In the genomic region with DNA sequence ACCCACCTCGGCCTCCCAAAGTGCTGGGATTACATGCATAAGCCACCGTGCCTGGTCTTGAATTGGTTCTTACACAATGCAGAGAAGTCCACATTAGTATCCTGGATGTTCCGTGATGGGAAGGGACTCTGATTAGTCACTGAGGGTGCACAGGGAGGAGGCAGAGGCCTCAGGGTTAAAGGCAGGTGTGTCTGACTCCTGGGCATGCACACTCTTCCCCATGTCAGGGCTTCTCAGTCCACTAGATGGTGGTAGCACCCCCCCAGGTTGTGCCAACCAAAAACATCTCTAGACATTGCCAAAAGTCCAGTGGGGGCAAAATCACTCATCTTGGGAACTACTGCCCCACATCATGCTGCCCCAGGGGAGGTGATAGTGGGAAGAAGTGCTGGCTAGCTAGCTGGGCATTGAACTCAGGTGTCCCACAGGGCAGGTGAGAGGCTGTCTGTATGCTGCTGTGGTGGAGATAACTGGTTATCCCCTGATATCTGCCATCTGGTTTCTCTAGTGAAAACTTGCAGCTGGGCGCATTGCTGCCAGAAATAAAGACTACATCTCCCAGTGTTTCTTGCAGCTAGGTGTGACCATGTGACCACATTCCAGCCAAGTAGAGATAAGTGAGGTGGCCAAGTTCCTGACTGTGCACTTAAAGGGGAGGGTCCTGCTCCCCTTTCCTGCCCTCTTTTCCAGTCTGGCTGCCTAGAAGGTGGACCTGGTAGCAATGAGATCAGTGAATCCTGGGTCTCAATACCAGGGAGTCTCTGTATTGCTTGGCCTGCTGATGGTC, we compare ENCODE assay signal across 19 cellular contexts. TPM values are rescaled to one million over a fixed set of nuclear protein-coding genes. Genes with fewer than 3 reads are reported as not detected.
DNase-seq lines count a peak whose midpoint lies in the region; ATAC-seq, FAIRE-seq and TF ChIP-seq lines count a peak whose summit lies in the region.
"Had no signal": no experiment of that assay in that cellular context is flagged by ENCODE, and none has a peak within 500 bp of the region (broad histone marks: within the 10 kb centered on the region; RNA-seq: fewer than 3 reads in every experiment).

No MANE protein-coding gene starts in this region.

- TF ChIP-seq CTCF in Loucy (conservative IDR thresholded peaks at IDR 0.05; ENCODE audit: low read length), result peak; percentile 56
- TF ChIP-seq CTCF in activated CD8-positive, alpha-beta T cell treated with anti-CD3 and anti-CD28 coated beads for 36 hours (IDR thresholded peaks at IDR 0.05), result peak; percentile 29
- TF ChIP-seq CTCF in keratinocyte (optimal IDR thresholded peaks at IDR 0.05 in 1 of 3, IDR thresholded peaks at IDR 0.05 in 1 of 3, conservative IDR thresholded peaks at IDR 0.05 in 1 of 3; ENCODE audit: extremely low read depth in 1 of 3, insufficient read depth in 2 of 3, low read length in 3 of 3), result peak; percentile 85 to 88 (median 88)
- TF ChIP-seq CTCF in heart right ventricle (IDR thresholded peaks at IDR 0.05), result peak in 1 of 9 donors; percentile 18

- no peaks in the 10 kb centered on the region for H3K9me2 ChIP-seq in Loucy (replicated peaks; ENCODE audit: low read depth, low read length)

- dilution Hi-C loops in keratinocyte (cut with MboI; ENCODE audit: extremely low pct_ligation_motif_present, low sequenced_read_pairs), result no loop called here

- H3K27ac Mint-ChIP-seq in activated CD8-positive, alpha-beta T cell treated with anti-CD3 and anti-CD28 coated beads for 36 hours, result no peak overlapping the region
- H3K27ac Mint-ChIP-seq: nephron; T-helper 2 cell treated with Interferon-gamma antibody and Interleukin-4, amounts not matched to agents 5 μg/mL and 100 μg/mL, for 36 hours had no signal

- POLR2A ChIA-PET in activated CD8-positive, alpha-beta T cell treated with anti-CD3 and anti-CD28 coated beads for 36 hours (lab: Charles Lee), result no interaction called here

- H3K9me3 ChIP-seq in Loucy (ENCODE audit: insufficient read depth, low read depth, low read length) (no peaks in the 10 kb centered on the region), keratinocyte (ENCODE audit: control insufficient read depth, low read depth, low read length) (no peaks in the 10 kb centered on the region), heart right ventricle (no peaks in the 10 kb centered on the region)
- H3K9me3 ChIP-seq: esophagus muscularis mucosa had no signal

- intact Hi-C loops in activated CD8-positive, alpha-beta T cell treated with anti-CD3 and anti-CD28 coated beads for 36 hours (cut with micrococcal nuclease), result no loop called here
- intact Hi-C loops in heart right ventricle (cut with DNase I), result no loop called here

- H3K4me2 ChIP-seq in Loucy (ENCODE audit: low read depth, low read length, poor library complexity, severe bottlenecking), result no peak overlapping the region
- H3K4me2 ChIP-seq in keratinocyte (ENCODE audit: control insufficient read depth, extremely low read depth, insufficient read depth, low read depth, low read length), result no peak overlapping the region

- H3K4me3 Mint-ChIP-seq in activated CD8-positive, alpha-beta T cell treated with anti-CD3 and anti-CD28 coated beads for 36 hours, result no peak overlapping the region
- H3K4me3 Mint-ChIP-seq: nephron; T-helper 2 cell treated with Interferon-gamma antibody and Interleukin-4, amounts not matched to agents 5 μg/mL and 100 μg/mL, for 36 hours had no signal

- H3K9ac ChIP-seq in Loucy (ENCODE audit: low read depth, low read length, poor library complexity, severe bottlenecking) (no peak overlapping the region), keratinocyte (ENCODE audit: control insufficient read depth, extremely low read depth, insufficient read depth, low read length) (no peak overlapping the region)

- H3K27me3 ChIP-seq in Loucy (ENCODE audit: insufficient read depth, low read length, poor library complexity, severe bottlenecking) (no peaks in the 10 kb centered on the region), keratinocyte (ENCODE audit: control insufficient read depth, extremely low read depth, insufficient read depth, low read length) (no peaks in the 10 kb centered on the region), heart right ventricle (peaks cover 0 to 6% (median 0%) of the 10 kb centered on the region in 7 donors)

- CTCF ChIA-PET in activated CD8-positive, alpha-beta T cell treated with anti-CD3 and anti-CD28 coated beads for 36 hours (lab: Charles Lee), result interaction anchor here (1.0 to 3.2 kb wide), 3 partner anchors 8 to 259 kb away, joined by 3 to 22 read pairs (median 3); no protein-coding TSS in a partner anchor

- no peaks in the 10 kb centered on the region for H4K20me1 ChIP-seq in Loucy (ENCODE audit: insufficient read depth, low read length, poor library complexity, severe bottlenecking)
- no peaks in the 10 kb centered on the region for H4K20me1 ChIP-seq in keratinocyte (ENCODE audit: control insufficient read depth, extremely low read depth, insufficient read depth, low read length)

- peak; percentile 29 for DNase-seq in DMS 273 (lab: John Stamatoyannopoulos, UW; ENCODE audit: unreplicated experiment)
- no peak for DNase-seq in DMS 273 treated with DMSO at 0.1 percent for 48 hours (lab: John Stamatoyannopoulos, UW)
- peak; percentile 16 for DNase-seq in activated CD8-positive, alpha-beta T cell treated with anti-CD3 and anti-CD28 coated beads for 36 hours
- DNase-seq in keratinocyte (ENCODE audit: low read depth, low spot score), result peak; percentile 94
- no peak for DNase-seq in NCI-H1092 treated with DMSO at 0.1 percent for 48 hours (lab: John Stamatoyannopoulos, UW)
- DNase-seq in heart right ventricle, result no peak
- DNase-seq: activated T-cell treated with anti-CD3 and anti-CD28 coated beads for 4 hours, aorta, EL, GOT3, kidney glomerular epithelial cell, NCI-H510A had no signal

- ATAC-seq in activated CD8-positive, alpha-beta T cell treated with anti-CD3 and anti-CD28 coated beads for 36 hours, result peak; percentile 39
- ATAC-seq in HG03378 (IDR thresholded peaks at IDR 0.05; ENCODE audit: unreplicated experiment) (no peak), heart right ventricle (no peak)

- H3K27ac ChIP-seq in keratinocyte (ENCODE audit: control insufficient read depth, insufficient read depth, low read length) (peak overlapping the region; percentile 10), heart right ventricle (no peak overlapping the region)
- H3K27ac ChIP-seq: 22Rv1, esophagus muscularis mucosa had no signal

- H3K79me2 ChIP-seq in Loucy (ENCODE audit: insufficient read depth, low read length), result no peaks in the 10 kb centered on the region
- H3K79me2 ChIP-seq in keratinocyte (ENCODE audit: control insufficient read depth, insufficient read depth, low read length), result peaks cover 2% of the 10 kb centered on the region

- H3K36me3 ChIP-seq in Loucy (ENCODE audit: insufficient read depth, low read length) (no peaks in the 10 kb centered on the region), keratinocyte (ENCODE audit: control insufficient read depth in 2 of 2, extremely low read depth in 1 of 2, insufficient read depth in 2 of 2, low read length in 2 of 2) (no peaks in the 10 kb centered on the region), heart right ventricle (peaks cover 0 to 27% (median 0%) of the 10 kb centered on the region in 9 donors)
- H3K36me3 ChIP-seq: esophagus muscularis mucosa had no signal

- H2AFZ ChIP-seq in Loucy (ENCODE audit: low read length) (no peak overlapping the region), keratinocyte (ENCODE audit: control insufficient read depth, low read length) (no peak overlapping the region)

- peaks cover 3% of the 10 kb centered on the region for H3K27me3 Mint-ChIP-seq in activated CD8-positive, alpha-beta T cell treated with anti-CD3 and anti-CD28 coated beads for 36 hours

- no peak overlapping the region for H3K4me3 ChIP-seq in Loucy (ENCODE audit: low read length, poor library complexity, severe bottlenecking)
- no peak overlapping the region for H3K4me3 ChIP-seq in keratinocyte (ENCODE audit: control insufficient read depth in 2 of 3, extremely low read depth in 1 of 3, insufficient read depth in 2 of 3, low read depth in 1 of 3, low read length in 3 of 3)
- H3K4me3 ChIP-seq in heart right ventricle, result no peak overlapping the region
- H3K4me3 ChIP-seq: esophagus muscularis mucosa had no signal

- no peaks in the 10 kb centered on the region for H3K9me1 ChIP-seq in keratinocyte (ENCODE audit: control insufficient read depth, extremely low read depth, insufficient read depth, low read length)

- FAIRE-seq in keratinocyte (lab: Jason Lieb, UNC), result peak; percentile 92

- H3F3A ChIP-seq in Loucy (ENCODE audit: low read depth), result no peaks in the 10 kb centered on the region

- H3K4me1 Mint-ChIP-seq in activated CD8-positive, alpha-beta T cell treated with anti-CD3 and anti-CD28 coated beads for 36 hours (ENCODE audit: low read depth), result no peaks in the 10 kb centered on the region

- H3K36me3 Mint-ChIP-seq in activated CD8-positive, alpha-beta T cell treated with anti-CD3 and anti-CD28 coated beads for 36 hours (ENCODE audit: low read depth), result no peaks in the 10 kb centered on the region

- 75 to 88% methylated on average over 4 of the region's 4 CpGs for WGBS in heart right ventricle, 2 donors

- H3K4me1 ChIP-seq in Loucy (ENCODE audit: insufficient read depth, low read length, poor library complexity, severe bottlenecking) (no peaks in the 10 kb centered on the region), keratinocyte (ENCODE audit: control insufficient read depth, extremely low read depth, insufficient read depth, low read length) (peaks cover 45% of the 10 kb centered on the region), heart right ventricle (peaks cover 0 to 33% (median 2%) of the 10 kb centered on the region in 9 donors)

- no peaks in the 10 kb centered on the region for H3K9me3 Mint-ChIP-seq in activated CD8-positive, alpha-beta T cell treated with anti-CD3 and anti-CD28 coated beads for 36 hours
- H3K9me3 Mint-ChIP-seq: nephron; T-helper 2 cell treated with Interferon-gamma antibody and Interleukin-4, amounts not matched to agents 5 μg/mL and 100 μg/mL, for 36 hours had no signal

RNA-seq across cellular contexts. Expression of gene NSFL1C, which starts 8.4 kb away (rescaled TPM):
- 10 to 100 TPM; 67.2 to 67.9 TPM for total RNA-seq in activated CD8-positive, alpha-beta T cell treated with anti-CD3 and anti-CD28 coated beads for 36 hours
- polyA plus RNA-seq in keratinocyte (23.9 to 45.4 TPM (median 38.8 TPM) in 3 replicates), heart right ventricle (10 to 100 TPM; 39.4 to 46.9 TPM)
- polyA plus RNA-seq in keratinocyte (2011; ENCODE audit: low read depth), result 197 TPM
- 39.1 and 51.0 TPM in 2 replicates for polyA plus RNA-seq in keratinocyte (2011; cell fraction: cytosol; rRNA removed)
- polyA plus RNA-seq in keratinocyte (2011; cell fraction: nucleus; rRNA removed), result 58.2 and 59.0 TPM in 2 replicates
- polyA plus RNA-seq in keratinocyte (2012; ENCODE audit: low replicate concordance), result 99.1 and 116 TPM in 2 replicates
- 19.8 to 28.9 TPM (median 20.8 TPM) in 3 replicates for polyA minus RNA-seq in keratinocyte
- 11.1 TPM for polyA minus RNA-seq in keratinocyte (2011; cell fraction: cytosol; rRNA and poly(A)+ RNA removed)
- polyA minus RNA-seq in keratinocyte (2011; cell fraction: nucleus; rRNA and poly(A)+ RNA removed), result 19.9 and 28.5 TPM in 2 replicates
- total RNA-seq in heart right ventricle, result 10 to 100 TPM; 54.6 to 75.6 (median 63.8) TPM

RNA-seq across cellular contexts. Expression of gene SIRPB2, which starts 16.2 kb away (rescaled TPM):
- not detected for total RNA-seq in activated CD8-positive, alpha-beta T cell treated with anti-CD3 and anti-CD28 coated beads for 36 hours
- polyA plus RNA-seq in keratinocyte, result 1.1 to 2.1 TPM (median 1.6 TPM) in 3 replicates
- 0.51 TPM for polyA plus RNA-seq in keratinocyte (2011; ENCODE audit: low read depth)
- polyA plus RNA-seq in keratinocyte (2011; cell fraction: cytosol; rRNA removed), result 0.79 and 1.2 TPM in 2 replicates
- polyA plus RNA-seq in keratinocyte (2011; cell fraction: nucleus; rRNA removed), result 2.2 and 3.4 TPM in 2 replicates
- polyA plus RNA-seq in keratinocyte (2012; ENCODE audit: low replicate concordance), result 0.77 and 1.7 TPM in 2 replicates
- 0.66 to 3.1 TPM (median 1.3 TPM) in 3 replicates for polyA minus RNA-seq in keratinocyte
- not detected for polyA minus RNA-seq in keratinocyte (2011; cell fraction: cytosol; rRNA and poly(A)+ RNA removed)
- 1.3 and 1.8 TPM in 2 replicates for polyA minus RNA-seq in keratinocyte (2011; cell fraction: nucleus; rRNA and poly(A)+ RNA removed)
- 1 to 10 TPM in 6 of 10 donors, under 1 TPM in 4; 0.23 to 7.3 (median 1.7) TPM for total RNA-seq in heart right ventricle
- polyA plus RNA-seq in heart right ventricle, result 1 to 10 TPM in 1 of 2 donors, under 1 TPM in 1; 0.88 to 1.2 TPM
- total RNA-seq: LHCN-M2 had no signal

Comparison
In these comparisons a context has a peak if more than half of its experiments do, and no peak if none do; other contexts are left out.
1. DNase-seq: peak in DMS 273 (single experiment), activated CD8-positive, alpha-beta T cell treated with anti-CD3 and anti-CD28 coated beads for 36 hours (single experiment) and keratinocyte (single experiment); none in DMS 273 treated with DMSO at 0.1 percent for 48 hours (single experiment), NCI-H1092 treated with DMSO at 0.1 percent for 48 hours (single experiment) and heart right ventricle (0 of 2).